12 cellular contexts compared by ENCODE assay signal in genomic region chr6:118468682-118469465, GRCh38.
A peak's percentile ranks its signal among the peaks of the same experiment; 100 is the strongest.
DNase-seq lines count a peak whose midpoint lies in the region; ATAC-seq, FAIRE-seq and TF ChIP-seq lines count a peak whose summit lies in the region.
"Had no signal": no experiment of that assay in that cellular context is flagged by ENCODE, and none has a peak within 500 bp of the region (broad histone marks: within the 10 kb centered on the region; RNA-seq: fewer than 3 reads in every experiment).

No MANE protein-coding gene starts in this region.

- no peak for FAIRE-seq in A549 (lab: Jason Lieb, UNC)
- FAIRE-seq: G401.6 had no signal

- CTCF ChIA-PET in A549 (lab: Yijun Ruan, JAX) = no interaction called here

- no peak for TF ChIP-seq POLR2A in A549 (IDR thresholded peaks at IDR 0.05; ENCODE audit: low read length)

- no peak overlapping the region for H3K27ac Mint-ChIP-seq in T-helper 2 cell treated with Interferon-gamma antibody and Interleukin-4, amounts not matched to agents 5 μg/mL and 100 μg/mL, for 36 hours

- H3K4me1 Mint-ChIP-seq in T-helper 2 cell treated with Interferon-gamma antibody and Interleukin-4, amounts not matched to agents 5 μg/mL and 100 μg/mL, for 36 hours (ENCODE audit: low read depth) = no peaks in the 10 kb centered on the region

- H3K4me2 ChIP-seq in A549 = peak overlapping the region; percentile 7; the same call in 1 of the 3 replicates

- H3K9me3 Mint-ChIP-seq in T-helper 2 cell treated with Interferon-gamma antibody and Interleukin-4, amounts not matched to agents 5 μg/mL and 100 μg/mL, for 36 hours = no peaks in the 10 kb centered on the region
- H3K9me3 Mint-ChIP-seq: naive thymus-derived CD8-positive, alpha-beta T cell had no signal

- H3K36me3 Mint-ChIP-seq in T-helper 2 cell treated with Interferon-gamma antibody and Interleukin-4, amounts not matched to agents 5 μg/mL and 100 μg/mL, for 36 hours (ENCODE audit: low read depth) = peaks cover 46% of the 10 kb centered on the region

- TF ChIP-seq EP300 in A549 (IDR thresholded peaks at IDR 0.05) = no peak

- H3K4me3 Mint-ChIP-seq in T-helper 2 cell treated with Interferon-gamma antibody and Interleukin-4, amounts not matched to agents 5 μg/mL and 100 μg/mL, for 36 hours = no peak overlapping the region
- H3K4me3 Mint-ChIP-seq: naive thymus-derived CD8-positive, alpha-beta T cell had no signal

- peak; percentile 39 to 57; a peak in 2 of 6 replicates for ATAC-seq in A549
- ATAC-seq: naive thymus-derived CD8-positive, alpha-beta T cell had no signal

- DNase-seq in A549 (ENCODE audit: low read depth in 1 of 2, low spot score in 1 of 2) (peak; percentile 1 to 36), M059J (ENCODE audit: low read depth) (peak; percentile 42), NCI-H774 (lab: John Stamatoyannopoulos, UW) (peak; percentile 95), fibroblast of mammary gland (ENCODE audit: low read depth) (peak; percentile 51), iPS-NIHi7 (ENCODE audit: extremely low spot score) (no peak), amygdala (lab: John Stamatoyannopoulos, UW) (no peak), NCI-H2227 (lab: John Stamatoyannopoulos, UW; ENCODE audit: unreplicated experiment) (no peak)
- no peak for DNase-seq in T-helper 2 cell treated with Interferon-gamma antibody and Interleukin-4, amounts not matched to agents 5 μg/mL and 100 μg/mL, for 36 hours (ENCODE audit: low spot score)
- DNase-seq: amniotic stem cell; naive thymus-derived CD8-positive, alpha-beta T cell; T-helper 1 cell had no signal

- no peak overlapping the region for H3K27ac ChIP-seq in A549

- POLR2A ChIA-PET in A549 (lab: Yijun Ruan, JAX) = no interaction called here

- no peak for TF ChIP-seq RAD21 in A549 (conservative IDR thresholded peaks at IDR 0.05 in 1 of 2, IDR thresholded peaks at IDR 0.05 in 1 of 2)

- peaks cover 7% of the 10 kb centered on the region; the same call in 1 of the 3 replicates for H3K4me1 ChIP-seq in A549

- H3K27me3 Mint-ChIP-seq in T-helper 2 cell treated with Interferon-gamma antibody and Interleukin-4, amounts not matched to agents 5 μg/mL and 100 μg/mL, for 36 hours (ENCODE audit: low read depth) = no peaks in the 10 kb centered on the region
- H3K27me3 Mint-ChIP-seq: naive thymus-derived CD8-positive, alpha-beta T cell had no signal

- TF ChIP-seq CTCF in A549 (IDR thresholded peaks at IDR 0.05) = no peak
- no peak for TF ChIP-seq CTCF in fibroblast of mammary gland (conservative IDR thresholded peaks at IDR 0.05; ENCODE audit: control insufficient read depth, insufficient read depth, low read depth, low read length)

- WGBS in A549 (ENCODE audit: missing lambda C conversion rate) = 22% methylated on average over 4 of the region's 4 CpGs

- no peak overlapping the region for H3K4me3 ChIP-seq in A549
- no peak overlapping the region for H3K4me3 ChIP-seq in fibroblast of mammary gland (ENCODE audit: control insufficient read depth, low read depth, low read length)

- H3K9me3 ChIP-seq in A549 = no peaks in the 10 kb centered on the region

TF ChIP-seq in A549, 52 proteins besides CTCF, POLR2A, EP300 and RAD21:
- TF ChIP-seq GATA3 (IDR thresholded peaks at IDR 0.05; ENCODE audit: borderline replicate concordance) (no peak), HOXA7 (CRISPR knock-in tag; IDR thresholded peaks at IDR 0.05) (no peak), CBX2 (IDR thresholded peaks at IDR 0.05; ENCODE audit: borderline replicate concordance, low read depth) (no peak), BCL3 (IDR thresholded peaks at IDR 0.05) (no peak), FOSL2 (IDR thresholded peaks at IDR 0.05) (no peak), FOSL2 (CRISPR knock-in tag; IDR thresholded peaks at IDR 0.05) (no peak), HMGXB4 (CRISPR knock-in tag; IDR thresholded peaks at IDR 0.05; ENCODE audit: borderline replicate concordance) (no peak), RCOR1 (IDR thresholded peaks at IDR 0.05; ENCODE audit: low read depth, low read length) (no peak), HOXB13 (CRISPR knock-in tag; IDR thresholded peaks at IDR 0.05; ENCODE audit: low read depth) (no peak), EHF (CRISPR knock-in tag; IDR thresholded peaks at IDR 0.05) (no peak), ZNF302 (CRISPR knock-in tag; IDR thresholded peaks at IDR 0.05) (no peak), JUNB (IDR thresholded peaks at IDR 0.05) (no peak), ELK1 (IDR thresholded peaks at IDR 0.05; ENCODE audit: low read depth, low read length) (no peak), RNF2 (IDR thresholded peaks at IDR 0.05; ENCODE audit: borderline replicate concordance, low read depth) (no peak), RFX5 (IDR thresholded peaks at IDR 0.05) (no peak), SMC3 (IDR thresholded peaks at IDR 0.05) (no peak), SREBF2 (IDR thresholded peaks at IDR 0.05) (no peak), TFCP2L1 (CRISPR knock-in tag; IDR thresholded peaks at IDR 0.05) (no peak), KDM5A (IDR thresholded peaks at IDR 0.05) (no peak), ESRRA (IDR thresholded peaks at IDR 0.05; ENCODE audit: borderline replicate concordance, low read length) (no peak), HES2 (IDR thresholded peaks at IDR 0.05) (no peak)

Comparison
In these comparisons a context has a peak if more than half of its experiments do, and no peak if none do; other contexts are left out.
1. DNase-seq: peak in A549 (2 of 2), M059J (single experiment), NCI-H774 (single experiment) and fibroblast of mammary gland (single experiment); none in iPS-NIHi7 (single experiment), T-helper 2 cell treated with Interferon-gamma antibody and Interleukin-4, amounts not matched to agents 5 μg/mL and 100 μg/mL, for 36 hours (single experiment), amygdala (0 of 56) and NCI-H2227 (single experiment).